Comparison of ENCODE assay signal across 7 cellular contexts in the genomic region with DNA sequence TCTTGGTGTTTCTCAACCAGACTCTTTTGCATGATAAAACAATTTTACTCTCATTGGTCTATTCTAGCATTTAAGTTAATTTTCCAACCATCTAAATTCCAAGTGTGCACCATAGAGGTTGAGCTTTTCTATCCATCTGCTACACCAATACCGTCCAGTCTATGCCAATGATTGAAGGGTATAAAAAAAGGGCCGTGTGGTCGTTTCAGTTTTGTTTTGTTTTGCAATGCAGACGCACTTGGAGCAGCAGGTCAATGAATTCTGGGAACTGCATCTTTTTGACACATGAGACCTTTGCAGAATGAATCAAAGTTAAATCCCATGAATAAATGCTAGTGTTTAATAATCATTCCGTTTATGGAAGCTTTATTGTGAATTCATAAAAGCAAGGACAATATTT.
DNase-seq lines count a peak whose midpoint lies in the region; ATAC-seq and TF ChIP-seq lines count a peak whose summit lies in the region.

No MANE protein-coding gene starts in this region.

- peaks cover 0 to 6% (median 3%) of the 10 kb centered on the region in 5 experiments for H3K9me3 Mint-ChIP-seq in brain

- H3K4me1 Mint-ChIP-seq in brain: peaks cover 30% of the 10 kb centered on the region

- DNase-seq in GM12864 (ENCODE audit: low read depth) (no peak), NCI-H146 (lab: John Stamatoyannopoulos, UW) (peak; percentile 64), pons (ENCODE audit: low spot score) (peak; percentile 37), AG08396 (ENCODE audit: low spot score) (no peak), GOT3 (lab: John Stamatoyannopoulos, UW) (no peak)

- no peaks in the 10 kb centered on the region for H3K36me3 Mint-ChIP-seq in brain

- peak overlapping the region; percentile 27; the same call in 1 of the 2 replicates for H3K4me3 ChIP-seq in GM12864 (ENCODE audit: low read depth, low read length)

- H3K27ac Mint-ChIP-seq in brain: peak overlapping the region; percentile 58 to 94 (median 91)

- H3K4me3 Mint-ChIP-seq in brain: peak overlapping the region in 4 of 5 experiments; percentile 29 to 78 (median 55)

- no peak for TF ChIP-seq CTCF in GM12864 (IDR thresholded peaks at IDR 0.05; ENCODE audit: low read depth, low read length, missing control alignments)
- TF ChIP-seq CTCF in brain (conservative IDR thresholded peaks at IDR 0.05): no peak

- no peak for ATAC-seq in HG03460 (IDR thresholded peaks at IDR 0.05; ENCODE audit: unreplicated experiment)

- no peaks in the 10 kb centered on the region for H3K27me3 Mint-ChIP-seq in brain

Comparison
In these comparisons a context has a peak if more than half of its experiments do, and no peak if none do; other contexts are left out.
1. DNase-seq: peak in NCI-H146 (single experiment) and pons (single experiment); none in GM12864 (single experiment), AG08396 (single experiment) and GOT3 (single experiment).